15 cellular contexts compared by ENCODE assay signal in genomic region chr6:129619579-129620233, GRCh38.
"Had no signal": no experiment of that assay in that cellular context is flagged by ENCODE, and none has a peak within 500 bp of the region (broad histone marks: within the 10 kb centered on the region; RNA-seq: fewer than 3 reads in every experiment).

No MANE protein-coding gene starts in this region.

- H3K27ac Mint-ChIP-seq: activated naive CD8-positive, alpha-beta T cell; activated T-cell treated with anti-CD3 and anti-CD28 coated beads, Interleukin-2, amount 50 U/mL, for 24 hours; brain; nephron had no signal

- H3K27me3 ChIP-seq: transverse colon had no signal

- H3K4me3 Mint-ChIP-seq: activated naive CD8-positive, alpha-beta T cell; activated T-cell treated with anti-CD3 and anti-CD28 coated beads, Interleukin-2, amount 50 U/mL, for 24 hours; brain; central memory CD8-positive, alpha-beta T cell; nephron had no signal

- H3K4me1 ChIP-seq: transverse colon had no signal

- H3K9me3 Mint-ChIP-seq: activated T-cell treated with anti-CD3 and anti-CD28 coated beads, Interleukin-2, amount 50 U/mL, for 24 hours; brain; central memory CD8-positive, alpha-beta T cell had no signal

- H3K27ac ChIP-seq: coronary artery, transverse colon had no signal

- H3K4me3 ChIP-seq: coronary artery, transverse colon had no signal

- DNase-seq: activated effector memory CD4-positive, alpha-beta T cell treated with anti-CD3 and anti-CD28 coated beads, Interleukin-2, amount 50 U/mL, for 16 hours; activated T-cell treated with anti-CD3 and anti-CD28 coated beads, Interleukin-2, amount 50 U/mL, for 24 hours; effector CD4-positive, alpha-beta T cell; glutamatergic neuron; hypothalamus; nucleus accumbens; stimulated activated CD4-positive, alpha-beta T cell treated with anti-CD3 and anti-CD28 coated beads, Interleukin-15, amount 100 ng/mL, for 24 hours; stimulated activated CD4-positive, alpha-beta T cell treated with anti-CD3 and anti-CD28 coated beads, Interleukin-4, amount 100 ng/mL, for 1 hour; stimulated activated naive CD4-positive, alpha-beta T cell; transverse colon had no signal

- H3K36me3 Mint-ChIP-seq: activated naive CD8-positive, alpha-beta T cell; brain had no signal

- H3K4me1 Mint-ChIP-seq: nephron had no signal

- H3K9me3 ChIP-seq: transverse colon had no signal

- H3K27me3 Mint-ChIP-seq: activated naive CD8-positive, alpha-beta T cell; activated T-cell treated with anti-CD3 and anti-CD28 coated beads, Interleukin-2, amount 50 U/mL, for 24 hours; central memory CD8-positive, alpha-beta T cell had no signal
